Comparison of ENCODE assay signal across 12 cellular contexts in genomic region chr3:48614044-48614443, GRCh38. TPM values are rescaled to one million over a fixed set of nuclear protein-coding genes. Genes with fewer than 3 reads are reported as not detected.
DNase-seq lines count a peak whose midpoint lies in the region; ATAC-seq and TF ChIP-seq lines count a peak whose summit lies in the region.
"Had no signal": no experiment of that assay in that cellular context is flagged by ENCODE, and none has a peak within 500 bp of the region (broad histone marks: within the 10 kb centered on the region; RNA-seq: fewer than 3 reads in every experiment).

No MANE protein-coding gene starts in this region.

- TF ChIP-seq CTCF in CD14-positive monocyte (IDR thresholded peaks at IDR 0.05) (no peak), vagina (IDR thresholded peaks at IDR 0.05) (no peak)

- peaks cover 9% of the 10 kb centered on the region for H3K9me3 ChIP-seq in vagina

- no peak for TF ChIP-seq POLR2A in vagina (IDR thresholded peaks at IDR 0.05)

- intact Hi-C loops in CD14-positive monocyte (cut with micrococcal nuclease) (no loop called here), vagina (cut with DNase I) (no loop called here)

- no peaks in the 10 kb centered on the region for H3K36me3 ChIP-seq in vagina
- H3K36me3 ChIP-seq: heart right ventricle had no signal

- H3K27me3 ChIP-seq in vagina = no peaks in the 10 kb centered on the region
- H3K27me3 ChIP-seq: heart right ventricle had no signal

- peaks cover 7 to 34% (median 28%) of the 10 kb centered on the region in 7 donors for H3K9me3 Mint-ChIP-seq in CD14-positive monocyte
- peaks cover 7% of the 10 kb centered on the region for H3K9me3 Mint-ChIP-seq in activated naive CD8-positive, alpha-beta T cell (ENCODE audit: low read depth)

- no peaks in the 10 kb centered on the region for H3K36me3 Mint-ChIP-seq in CD14-positive monocyte
- H3K36me3 Mint-ChIP-seq in activated naive CD8-positive, alpha-beta T cell = peaks cover 6% of the 10 kb centered on the region

- H3K4me3 ChIP-seq in vagina = no peak overlapping the region
- H3K4me3 ChIP-seq: heart right ventricle had no signal

- DNase-seq in CD14-positive monocyte (ENCODE audit: low spot score) = no peak
- DNase-seq in M059J (ENCODE audit: low read depth) = peak; percentile 47
- peak; percentile 49 for DNase-seq in kidney tubule cell (ENCODE audit: low spot score)
- DNase-seq in COR-L47 (lab: John Stamatoyannopoulos, UW) = no peak
- DNase-seq in SHP77 treated with DMSO at 0.1 percent for 48 hours (lab: John Stamatoyannopoulos, UW) = no peak
- DNase-seq in vagina (ENCODE audit: extremely low spot score in 2 of 2) = no peak
- DNase-seq: activated CD4-positive, alpha-beta T cell treated with anti-CD3 and anti-CD28 coated beads for 1 hour; GOT3; heart right ventricle; NCI-H1436 had no signal

- no peak overlapping the region for H3K27ac ChIP-seq in vagina

- H3K4me1 Mint-ChIP-seq in CD14-positive monocyte = peaks cover 14% of the 10 kb centered on the region
- H3K4me1 Mint-ChIP-seq in activated naive CD8-positive, alpha-beta T cell (ENCODE audit: low read depth) = peaks cover 12% of the 10 kb centered on the region

- peaks cover 0 to 4% (median 3%) of the 10 kb centered on the region in 3 donors for H3K27me3 Mint-ChIP-seq in CD14-positive monocyte (ENCODE audit: low read depth in 3 of 3)
- no peaks in the 10 kb centered on the region for H3K27me3 Mint-ChIP-seq in activated naive CD8-positive, alpha-beta T cell

- peak overlapping the region in 1 of 2 donors; percentile 55 for H3K4me3 Mint-ChIP-seq in CD14-positive monocyte
- peak overlapping the region; percentile 25 for H3K4me3 Mint-ChIP-seq in activated naive CD8-positive, alpha-beta T cell

- peaks cover 5% of the 10 kb centered on the region for H3K4me1 ChIP-seq in vagina

- peak overlapping the region; percentile 83 to 96 (median 93) for H3K27ac Mint-ChIP-seq in CD14-positive monocyte
- H3K27ac Mint-ChIP-seq in activated naive CD8-positive, alpha-beta T cell = peak overlapping the region; percentile 89

- ATAC-seq in HG03097 (IDR thresholded peaks at IDR 0.05; ENCODE audit: low FRiP score, unreplicated experiment) = no peak
- ATAC-seq: heart right ventricle had no signal

RNA-seq across cellular contexts. Expression of gene UQCRC1, which starts 4.6 kb away (rescaled TPM):
- polyA plus RNA-seq in CD14-positive monocyte = 100 to 1,000 TPM; 350 to 409 TPM
- total RNA-seq in M059J (2014; rRNA removed; shearing (Covaris generic)) = 147 and 314 TPM in 2 replicates
- 190 TPM for total RNA-seq in vagina

RNA-seq across cellular contexts. Expression of gene TMEM89, which starts 7.5 kb away (rescaled TPM):
- polyA plus RNA-seq in CD14-positive monocyte = not detected
- total RNA-seq in M059J (2014; rRNA removed; shearing (Covaris generic)) = not detected in 2 replicates
- total RNA-seq in vagina = not detected
- total RNA-seq: heart right ventricle had no signal
- polyA plus RNA-seq: heart right ventricle had no signal

RNA-seq across cellular contexts. Expression of gene COL7A1, which starts 18.9 kb away (rescaled TPM):
- polyA plus RNA-seq in CD14-positive monocyte = under 1 TPM in 1 of 2 donors, not detected in 1; 0.37 TPM
- 17.0 and 33.1 TPM in 2 replicates for total RNA-seq in M059J (2014; rRNA removed; shearing (Covaris generic))
- total RNA-seq in vagina = 148 TPM

RNA-seq across cellular contexts. Expression of gene SLC26A6, which starts 21.2 kb away (rescaled TPM):
- polyA plus RNA-seq in CD14-positive monocyte = 10 to 100 TPM; 16.3 to 20.4 TPM
- 15.2 and 21.3 TPM in 2 replicates for total RNA-seq in M059J (2014; rRNA removed; shearing (Covaris generic))
- total RNA-seq in vagina = 35.1 TPM

RNA-seq across cellular contexts. Expression of gene CELSR3, which starts 48.6 kb away (rescaled TPM):
- polyA plus RNA-seq in CD14-positive monocyte = not detected
- total RNA-seq in M059J (2014; rRNA removed; shearing (Covaris generic)) = 3.8 and 5.2 TPM in 2 replicates
- total RNA-seq in vagina = 2.2 TPM

Comparison
In these comparisons a context has a peak if more than half of its experiments do, and no peak if none do; other contexts are left out.
1. DNase-seq: peak in M059J (single experiment) and kidney tubule cell (single experiment); none in CD14-positive monocyte (single experiment), COR-L47 (single experiment), SHP77 treated with DMSO at 0.1 percent for 48 hours (single experiment) and vagina (0 of 2).